ENCODE assay signal across 8 cellular contexts in the genomic region with DNA sequence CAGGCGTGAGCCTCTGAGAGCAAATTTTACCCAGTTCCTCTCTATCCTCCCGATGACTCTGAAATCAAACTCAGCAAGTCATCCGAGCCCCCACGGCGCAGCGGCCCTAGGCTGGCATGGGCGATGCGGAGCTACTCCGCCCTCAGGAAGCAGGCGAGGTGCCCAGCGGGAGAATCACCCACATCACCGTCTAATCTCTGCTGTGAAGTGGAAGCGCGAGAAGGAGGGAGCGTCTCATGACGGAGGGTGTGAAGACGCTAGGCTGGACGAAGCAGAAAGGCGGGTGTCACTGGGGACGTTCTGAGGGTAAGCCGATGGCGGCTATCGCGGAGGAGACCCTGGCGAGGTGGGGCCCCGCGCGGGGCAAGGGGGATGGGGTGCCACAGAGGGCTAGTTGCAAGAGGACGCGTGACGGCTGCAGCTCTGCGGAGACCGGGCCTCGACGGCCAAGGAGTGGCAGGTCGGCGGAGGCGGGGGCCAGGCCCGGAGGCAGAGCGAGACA. TPM values are rescaled to one million over a fixed set of nuclear protein-coding genes. Genes with fewer than 3 reads are reported as not detected.
DNase-seq lines count a peak whose midpoint lies in the region; ATAC-seq, FAIRE-seq and TF ChIP-seq lines count a peak whose summit lies in the region.

No MANE protein-coding gene starts in this region.

- FAIRE-seq in GM18507 (lab: Jason Lieb, UNC): peak; percentile 47

- H3K27me3 Mint-ChIP-seq in T-cell: peaks cover 0 to 3% of the 10 kb centered on the region in 2 donors
- H3K27me3 Mint-ChIP-seq in dendritic cell treated with granulocyte-macrophage colony-stimulating factor and Interleukin-4, amounts not matched to agents 40 ng/mL and 50 ng/mL, for 4 days: peaks cover 22% of the 10 kb centered on the region

- H3K9me3 ChIP-seq in lung (ENCODE audit: control insufficient read depth in 2 of 2, insufficient read depth in 1 of 2, low read length in 1 of 2): no peaks in the 10 kb centered on the region
- no peaks in the 10 kb centered on the region for H3K9me3 ChIP-seq in testis

- H3K4me3 ChIP-seq in lung (peak overlapping the region; percentile 7), testis (peak overlapping the region; percentile 49 to 69)

- 0 to 1% methylated on average over 28 to 40 of the region's 40 CpGs for WGBS in lung, 2 donors
- WGBS in testis, 2 donors: 0% methylated on average over 21 to 40 of the region's 40 CpGs

- no peaks in the 10 kb centered on the region for H3K9me3 Mint-ChIP-seq in T-cell
- no peaks in the 10 kb centered on the region for H3K9me3 Mint-ChIP-seq in dendritic cell treated with granulocyte-macrophage colony-stimulating factor and Interleukin-4, amounts not matched to agents 40 ng/mL and 50 ng/mL, for 4 days

- ATAC-seq in HG03354 (IDR thresholded peaks at IDR 0.05; ENCODE audit: poor library complexity, severe bottlenecking, unreplicated experiment) (peak; percentile 15), T-cell (replicated peaks in 1 of 4) (peak; percentile 17 to 29 (median 26)), lung (ENCODE audit: insufficient read depth, low FRiP score) (peak; percentile 7)

- TF ChIP-seq CTCF in lung (IDR thresholded peaks at IDR 0.05; ENCODE audit: control extremely low read depth, extremely low read depth): no peak
- TF ChIP-seq CTCF in testis (IDR thresholded peaks at IDR 0.05): no peak

- peaks cover 19 to 27% (median 26%) of the 10 kb centered on the region in 3 donors for H3K4me1 Mint-ChIP-seq in T-cell
- H3K4me1 Mint-ChIP-seq in dendritic cell treated with granulocyte-macrophage colony-stimulating factor and Interleukin-4, amounts not matched to agents 40 ng/mL and 50 ng/mL, for 4 days (ENCODE audit: low read depth): peaks cover 61% of the 10 kb centered on the region

- in situ Hi-C loops in ACHN (cut with HindIII; ENCODE audit: low pct_ligation_motif_present, low pct_unique_long_range_greater_than_20kb, low sequenced_read_pairs): no loop called here

- intact Hi-C loops in dendritic cell treated with granulocyte-macrophage colony-stimulating factor and Interleukin-4, amounts not matched to agents 40 ng/mL and 50 ng/mL, for 4 days (cut with micrococcal nuclease): loop anchor here (1.0 kb wide), 4 partner anchors 19 to 106 kb away; no protein-coding TSS in a partner anchor
- intact Hi-C loops in testis (cut with DNase I; ENCODE audit: low total_unique reads): loop anchor here (5.0 kb wide), 1 partner anchor 35 kb away; a partner anchor contains a TSS

- POLR2A ChIA-PET in T-cell (lab: Charles Lee): interaction anchor here in 1 of 2 donors (1.8 kb wide), 1 partner anchor 20 kb away, joined by 4 read pairs; no protein-coding TSS in a partner anchor

- TF ChIP-seq POLR2A in testis (IDR thresholded peaks at IDR 0.05): no peak

- peak overlapping the region; percentile 76 to 86 for H3K27ac Mint-ChIP-seq in T-cell
- H3K27ac Mint-ChIP-seq in dendritic cell treated with granulocyte-macrophage colony-stimulating factor and Interleukin-4, amounts not matched to agents 40 ng/mL and 50 ng/mL, for 4 days: peak overlapping the region; percentile 92

- peak overlapping the region; percentile 24 to 50 for H3K27ac ChIP-seq in lung (ENCODE audit: low read depth in 1 of 2, low read length in 1 of 2)
- peak overlapping the region; percentile 62 to 65 for H3K27ac ChIP-seq in testis

- peak overlapping the region; percentile 89 to 93 (median 92) for H3K4me3 Mint-ChIP-seq in T-cell
- peak overlapping the region; percentile 82 for H3K4me3 Mint-ChIP-seq in dendritic cell treated with granulocyte-macrophage colony-stimulating factor and Interleukin-4, amounts not matched to agents 40 ng/mL and 50 ng/mL, for 4 days

- H3K36me3 ChIP-seq in lung (ENCODE audit: control insufficient read depth in 2 of 2, insufficient read depth in 2 of 2, low read length in 2 of 2) (no peaks in the 10 kb centered on the region), testis (ENCODE audit: low read depth, missing control alignments) (no peaks in the 10 kb centered on the region)

- H3K27me3 ChIP-seq in lung (ENCODE audit: control insufficient read depth, insufficient read depth): no peaks in the 10 kb centered on the region
- no peaks in the 10 kb centered on the region for H3K27me3 ChIP-seq in testis

- H3K36me3 Mint-ChIP-seq in T-cell: no peaks in the 10 kb centered on the region
- no peaks in the 10 kb centered on the region for H3K36me3 Mint-ChIP-seq in dendritic cell treated with granulocyte-macrophage colony-stimulating factor and Interleukin-4, amounts not matched to agents 40 ng/mL and 50 ng/mL, for 4 days (ENCODE audit: low read depth)

- peak; percentile 67 for DNase-seq in ACHN
- DNase-seq in GM18507 (ENCODE audit: extremely low spot score, insufficient read length, low read depth): no peak
- peak in 12 of 34 experiments; percentile 17 to 48 (median 30) for DNase-seq in T-cell
- no peak for DNase-seq in lung (ENCODE audit: low spot score)
- DNase-seq in testis: peak; percentile 52
- no peak for DNase-seq in AG08395 (ENCODE audit: low spot score)

- H3K4me1 ChIP-seq in lung (ENCODE audit: control insufficient read depth in 2 of 2, insufficient read depth in 2 of 2, low read length in 2 of 2) (peaks cover 0 to 6% of the 10 kb centered on the region in 2 donors), testis (peaks cover 13% of the 10 kb centered on the region)

- CTCF ChIA-PET in T-cell (lab: Charles Lee): interaction anchor here (0.7 to 5.5 kb wide), 16 partner anchors 9 to 1993 kb away, joined by 3 to 60 read pairs (median 4); a partner anchor contains a TSS

RNA-seq across cellular contexts. Expression of a gene that starts 9.1 kb away (rescaled TPM):
- 100 to 1,000 TPM; 257 to 313 (median 287) TPM for total RNA-seq in T-cell
- 100 to 1,000 TPM; 224 to 332 TPM for total RNA-seq in lung
- 100 to 1,000 TPM; 217 to 364 TPM for polyA plus RNA-seq in lung
- total RNA-seq in testis: 100 to 1,000 TPM; 239 to 343 TPM
- 238 TPM for polyA plus RNA-seq in testis (ENCODE audit: insufficient read depth, low read depth, low replicate concordance)

RNA-seq across cellular contexts. Expression of a gene that starts 21.9 kb away (rescaled TPM):
- under 1 TPM in 4 of 5 donors, not detected in 1; 0.29 to 0.98 (median 0.44) TPM for total RNA-seq in T-cell
- total RNA-seq in lung: 1 to 10 TPM in 1 of 2 donors, under 1 TPM in 1; 0.43 to 4.3 TPM
- polyA plus RNA-seq in lung: under 1 TPM; 0.08 to 0.24 TPM
- 1 to 10 TPM; 4.3 to 5.4 TPM for total RNA-seq in testis
- 3.4 TPM for polyA plus RNA-seq in testis (ENCODE audit: insufficient read depth, low read depth, low replicate concordance)

RNA-seq across cellular contexts. Expression of a gene that starts 35.5 kb away (rescaled TPM):
- total RNA-seq in T-cell (under 1 TPM in 1 of 5 donors, not detected in 4; 0.28 TPM), lung (not detected), testis (1 to 10 TPM in 1 of 2 donors, under 1 TPM in 1; 0.93 to 1.2 TPM)
- polyA plus RNA-seq in lung (under 1 TPM; 0.05 to 0.16 TPM), testis (ENCODE audit: insufficient read depth, low read depth, low replicate concordance) (2.3 TPM)

RNA-seq across cellular contexts. Expression of a gene that starts 42.0 kb away (rescaled TPM):
- total RNA-seq in T-cell: 1 to 10 TPM in 3 of 5 donors, under 1 TPM in 2; 0.33 to 2.5 (median 1.5) TPM
- total RNA-seq in lung: 10 to 100 TPM; 47.9 to 95.7 TPM
- polyA plus RNA-seq in lung: 10 to 100 TPM; 39.6 to 75.6 TPM
- 10 to 100 TPM; 12.9 to 26.7 TPM for total RNA-seq in testis
- polyA plus RNA-seq in testis (ENCODE audit: insufficient read depth, low read depth, low replicate concordance): 30.2 TPM

RNA-seq across cellular contexts. Expression of a gene that starts 51.9 kb away (rescaled TPM):
- total RNA-seq in T-cell (not detected), lung (under 1 TPM in 1 of 2 donors, not detected in 1; 0.12 TPM), testis (1 to 10 TPM; 1.5 to 3.2 TPM)
- polyA plus RNA-seq in lung (under 1 TPM; 0.10 to 0.49 TPM), testis (ENCODE audit: insufficient read depth, low read depth, low replicate concordance) (2.6 TPM)

Comparison
In these comparisons a context has a peak if more than half of its experiments do, and no peak if none do; other contexts are left out.
1. DNase-seq: peak in ACHN (single experiment) and testis (single experiment); none in GM18507 (single experiment), lung (single experiment) and AG08395 (single experiment).
2. Peak in every context shown above with its lines, with median percentiles within 50 percentile points of each other: ATAC-seq.